12 cellular contexts compared by ENCODE assay signal in the genomic region with DNA sequence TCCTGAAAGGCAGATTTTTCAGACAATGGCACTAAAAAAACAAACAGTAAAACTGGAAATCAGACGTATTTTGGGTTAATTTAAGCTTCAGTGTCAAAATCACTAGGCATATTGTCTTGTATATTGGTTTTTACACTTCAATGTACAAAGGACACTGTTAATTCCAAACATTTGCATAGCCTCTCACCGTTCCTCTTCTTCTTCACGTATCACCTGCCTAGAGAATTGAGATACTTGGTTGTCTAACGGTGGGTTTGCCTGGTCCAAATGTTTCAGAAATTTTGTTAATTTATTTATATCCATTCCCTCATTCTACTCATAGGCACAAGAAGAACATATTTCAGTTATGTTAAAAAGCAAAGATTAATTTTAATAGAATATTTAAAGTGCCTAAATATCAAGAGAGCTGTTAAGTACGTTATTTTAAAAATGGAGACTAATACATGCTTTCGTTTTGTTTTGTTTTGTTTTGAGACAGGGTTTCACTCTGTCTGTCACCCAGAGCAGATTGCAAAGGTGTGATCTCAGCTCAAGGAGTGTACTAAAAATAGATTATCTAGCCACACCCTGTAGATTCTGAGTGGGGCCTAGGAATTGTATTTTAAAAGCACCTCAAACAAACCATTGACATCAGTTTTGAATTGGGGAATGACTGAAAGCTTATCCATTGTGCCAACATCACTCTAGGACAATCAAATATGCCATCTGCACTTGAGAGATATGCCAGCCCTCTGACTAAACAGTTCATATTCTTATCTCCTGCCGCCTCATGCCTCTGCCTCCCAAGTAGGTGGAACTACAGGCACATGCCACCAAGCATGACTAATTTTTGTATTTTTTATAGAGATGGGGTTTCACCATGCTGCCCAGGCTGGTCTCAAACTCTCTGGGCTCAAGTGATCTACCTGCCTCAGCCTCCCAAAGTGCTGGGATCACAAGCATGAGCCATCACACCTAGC. TPM values are rescaled to one million over a fixed set of nuclear protein-coding genes. Genes with fewer than 3 reads are reported as not detected.
DNase-seq lines count a peak whose midpoint lies in the region; ATAC-seq and TF ChIP-seq lines count a peak whose summit lies in the region.
"Had no signal": no experiment of that assay in that cellular context is flagged by ENCODE, and none has a peak within 500 bp of the region (broad histone marks: within the 10 kb centered on the region; RNA-seq: fewer than 3 reads in every experiment).

No MANE protein-coding gene starts in this region.

- WGBS in esophagus squamous epithelium, 2 donors = 69 to 80% methylated on average over 6 to 7 of the region's 7 CpGs

- H3K4me1 ChIP-seq in upper lobe of right lung = no peaks in the 10 kb centered on the region
- H3K4me1 ChIP-seq in esophagus squamous epithelium = no peaks in the 10 kb centered on the region
- H3K4me1 ChIP-seq in CD8-positive, alpha-beta T cell (ENCODE audit: insufficient read depth, low read length) = no peaks in the 10 kb centered on the region
- no peaks in the 10 kb centered on the region for H3K4me1 ChIP-seq in left ventricle myocardium inferior
- H3K4me1 ChIP-seq: right atrium auricular region had no signal

- TF ChIP-seq CTCF in GM06990 (IDR thresholded peaks at IDR 0.05; ENCODE audit: insufficient read depth, low read length, poor library complexity, severe bottlenecking) = no peak
- TF ChIP-seq CTCF in upper lobe of right lung (IDR thresholded peaks at IDR 0.05) = no peak
- no peak for TF ChIP-seq CTCF in esophagus squamous epithelium (IDR thresholded peaks at IDR 0.05)
- TF ChIP-seq CTCF in CD8-positive, alpha-beta T cell (IDR thresholded peaks at IDR 0.05) = no peak
- no peak for TF ChIP-seq CTCF in left ventricle myocardium inferior (IDR thresholded peaks at IDR 0.05; ENCODE audit: borderline replicate concordance)

- H3K36me3 Mint-ChIP-seq in CD8-positive, alpha-beta T cell = no peaks in the 10 kb centered on the region

- DNase-seq in GM06990 (ENCODE audit: extremely low read depth, insufficient read length) (peak; percentile 16), upper lobe of right lung (no peak), esophagus squamous epithelium (lab: John Stamatoyannopoulos, UW) (no peak), left ventricle myocardium inferior (no peak)
- no peak for DNase-seq in CD8-positive, alpha-beta T cell
- DNase-seq: brain microvascular endothelial cell, DND-41 had no signal

- CTCF ChIA-PET in CD8-positive, alpha-beta T cell (lab: Charles Lee) = no interaction called here

- H3K4me3 ChIP-seq in GM06990 (replicated peaks; ENCODE audit: low read depth, low read length) (peak overlapping the region; percentile 34; the same call in 1 of the 2 replicates), upper lobe of right lung (no peak overlapping the region), esophagus squamous epithelium (no peak overlapping the region), left ventricle myocardium inferior (no peak overlapping the region)
- no peak overlapping the region for H3K4me3 ChIP-seq in CD8-positive, alpha-beta T cell (ENCODE audit: low read depth, low read length)
- H3K4me3 ChIP-seq: right atrium auricular region had no signal

- no peak overlapping the region for H3K27ac Mint-ChIP-seq in CD8-positive, alpha-beta T cell

- H3K36me3 ChIP-seq in GM06990 (ENCODE audit: control insufficient read depth, insufficient read depth, low read length) (no peaks in the 10 kb centered on the region), upper lobe of right lung (no peaks in the 10 kb centered on the region), esophagus squamous epithelium (no peaks in the 10 kb centered on the region), left ventricle myocardium inferior (no peaks in the 10 kb centered on the region)
- H3K36me3 ChIP-seq in CD8-positive, alpha-beta T cell (ENCODE audit: insufficient read depth, low read length) = no peaks in the 10 kb centered on the region
- H3K36me3 ChIP-seq: brain microvascular endothelial cell, right atrium auricular region had no signal

- POLR2A ChIA-PET in CD8-positive, alpha-beta T cell (lab: Charles Lee) = no interaction called here

- H3K4me1 Mint-ChIP-seq in CD8-positive, alpha-beta T cell (ENCODE audit: low read depth) = no peaks in the 10 kb centered on the region

- ATAC-seq in GM19351 (IDR thresholded peaks at IDR 0.05; ENCODE audit: unreplicated experiment) = peak; percentile 95
- ATAC-seq in HG02938 (IDR thresholded peaks at IDR 0.05; ENCODE audit: unreplicated experiment) = peak; percentile 96
- peak; percentile 98 for ATAC-seq in HG03565 (IDR thresholded peaks at IDR 0.05; ENCODE audit: unreplicated experiment)
- ATAC-seq in upper lobe of right lung = no peak
- no peak for ATAC-seq in CD8-positive, alpha-beta T cell

- H3K27ac ChIP-seq in upper lobe of right lung (no peak overlapping the region), esophagus squamous epithelium (no peak overlapping the region), left ventricle myocardium inferior (replicated peaks) (no peak overlapping the region)
- no peak overlapping the region for H3K27ac ChIP-seq in CD8-positive, alpha-beta T cell (ENCODE audit: low read depth, low read length)
- H3K27ac ChIP-seq: brain microvascular endothelial cell, epithelial cell of prostate had no signal

- TF ChIP-seq POLR2A in esophagus squamous epithelium (IDR thresholded peaks at IDR 0.05) = no peak

- H3K9me3 ChIP-seq in upper lobe of right lung = no peaks in the 10 kb centered on the region
- H3K9me3 ChIP-seq in esophagus squamous epithelium = no peaks in the 10 kb centered on the region
- H3K9me3 ChIP-seq in CD8-positive, alpha-beta T cell (ENCODE audit: low read length) = no peaks in the 10 kb centered on the region
- H3K9me3 ChIP-seq in left ventricle myocardium inferior (replicated peaks) = no peaks in the 10 kb centered on the region
- H3K9me3 ChIP-seq: right atrium auricular region had no signal

- H3K4me3 Mint-ChIP-seq in CD8-positive, alpha-beta T cell = no peak overlapping the region

- H3K27me3 ChIP-seq in GM06990 (replicated peaks; ENCODE audit: control insufficient read depth, insufficient read depth, low read length) (no peaks in the 10 kb centered on the region), upper lobe of right lung (no peaks in the 10 kb centered on the region), esophagus squamous epithelium (no peaks in the 10 kb centered on the region), left ventricle myocardium inferior (ENCODE audit: low read depth) (no peaks in the 10 kb centered on the region)
- H3K27me3 ChIP-seq in CD8-positive, alpha-beta T cell (ENCODE audit: insufficient read depth, low read length) = no peaks in the 10 kb centered on the region
- H3K27me3 ChIP-seq: brain microvascular endothelial cell, right atrium auricular region had no signal

- intact Hi-C loops in upper lobe of right lung (cut with DNase I) = no loop called here
- intact Hi-C loops in esophagus squamous epithelium (cut with DNase I) = no loop called here
- intact Hi-C loops in CD8-positive, alpha-beta T cell (cut with DNase I, micrococcal nuclease) = no loop called here
- intact Hi-C loops in left ventricle myocardium inferior (cut with micrococcal nuclease) = no loop called here

- peaks cover 4% of the 10 kb centered on the region for H3K9me3 Mint-ChIP-seq in CD8-positive, alpha-beta T cell

- H3K27me3 Mint-ChIP-seq in CD8-positive, alpha-beta T cell (ENCODE audit: low read depth) = no peaks in the 10 kb centered on the region

RNA-seq across cellular contexts. Expression of gene HGF, which starts 42.9 kb away (rescaled TPM):
- total RNA-seq in upper lobe of right lung = 26.5 TPM
- 1 to 10 TPM in 2 of 4 donors, under 1 TPM in 2; 0.30 to 4.4 (median 0.95) TPM for total RNA-seq in esophagus squamous epithelium
- total RNA-seq in CD8-positive, alpha-beta T cell = not detected
- 2.3 TPM for total RNA-seq in left ventricle myocardium inferior

Comparison
In these comparisons a context has a peak if more than half of its experiments do, and no peak if none do; other contexts are left out.
1. ATAC-seq: peak in GM19351 (single experiment), HG02938 (single experiment) and HG03565 (single experiment); none in upper lobe of right lung (single experiment) and CD8-positive, alpha-beta T cell (single experiment).